8 cellular contexts compared by ENCODE assay signal in the genomic region with DNA sequence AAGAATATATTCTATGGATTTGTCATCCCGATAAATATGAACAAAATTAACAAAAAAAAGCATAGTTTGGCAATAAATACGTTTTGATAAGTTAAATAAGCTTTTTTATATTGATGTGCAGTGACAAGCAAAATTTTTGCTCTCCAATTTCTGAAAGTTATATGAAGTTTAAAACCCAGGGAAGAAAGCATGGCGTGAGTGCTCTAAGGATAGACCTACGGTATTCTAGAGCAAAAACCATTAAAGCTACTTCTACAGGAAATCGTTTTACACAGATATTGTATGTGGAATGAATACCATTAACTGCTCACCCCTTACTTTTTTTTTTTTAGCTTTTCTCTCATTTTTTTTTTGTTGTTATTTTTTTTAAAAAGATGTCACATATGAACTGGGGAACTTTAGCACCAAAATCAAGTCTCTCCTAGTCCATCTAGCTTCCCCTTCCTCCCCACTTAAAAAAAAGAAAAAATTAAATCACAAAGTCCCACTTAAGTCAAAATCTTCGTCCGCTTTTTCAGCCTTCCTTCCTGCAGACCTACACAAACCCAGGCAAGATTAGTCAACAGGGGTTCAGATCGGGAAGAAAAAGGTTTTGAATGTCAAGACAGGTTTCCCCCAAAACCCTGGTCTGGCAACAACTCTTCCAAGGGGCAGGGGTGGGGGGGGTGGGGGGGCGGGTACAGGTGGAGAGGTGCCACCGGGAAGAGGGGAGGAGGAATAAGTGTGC. TPM values are rescaled to one million over a fixed set of nuclear protein-coding genes. Genes with fewer than 3 reads are reported as not detected.
A peak's percentile ranks its signal among the peaks of the same experiment; 100 is the strongest.
DNase-seq lines count a peak whose midpoint lies in the region; FAIRE-seq and TF ChIP-seq lines count a peak whose summit lies in the region.

No MANE protein-coding gene starts in this region.

- peaks cover 34 to 46% (median 43%) of the 10 kb centered on the region in 10 experiments for H3K4me1 ChIP-seq in BLaER1 treated with 17β-estradiol and CSF1 and Interleukin-3, amounts not matched to agents 10 nM and 100 nM
- H3K4me1 ChIP-seq in PC-9 (replicated peaks; ENCODE audit: insufficient read depth) (peaks cover 48% of the 10 kb centered on the region), endothelial cell of umbilical vein (ENCODE audit: control insufficient read depth, extremely low read depth, insufficient read depth, low read length) (peaks cover 39% of the 10 kb centered on the region), neutrophil (ENCODE audit: control insufficient read depth in 1 of 2, insufficient read depth in 1 of 2, low read depth in 1 of 2, low read length in 1 of 2) (peaks cover 40 to 50% of the 10 kb centered on the region in 2 experiments)

- intact Hi-C loops in PC-9 (cut with micrococcal nuclease; ENCODE audit: unreplicated experiment) (loop anchor here (1.0 to 2.0 kb wide), 5 partner anchors 212 to 540 kb away; no protein-coding TSS in a partner anchor), endothelial cell of umbilical vein (cut with micrococcal nuclease) (loop anchor here (1.0 to 2.0 kb wide), 12 partner anchors 28 to 854 kb away; no protein-coding TSS in a partner anchor), head of caudate nucleus (cut with DNase I) (no loop called here)

- H4K20me1 ChIP-seq in BLaER1 treated with 17β-estradiol and CSF1 and Interleukin-3, amounts not matched to agents 10 nM and 100 nM = peaks cover 38 to 73% (median 61%) of the 10 kb centered on the region in 11 experiments
- peaks cover 32% of the 10 kb centered on the region for H4K20me1 ChIP-seq in PC-9 (ENCODE audit: insufficient read depth)
- peaks cover 2% of the 10 kb centered on the region for H4K20me1 ChIP-seq in endothelial cell of umbilical vein (replicated peaks; ENCODE audit: control insufficient read depth, extremely low read depth, insufficient read depth, low read length)

- H3K36me3 ChIP-seq in BLaER1 treated with 17β-estradiol and CSF1 and Interleukin-3, amounts not matched to agents 10 nM and 100 nM = peaks cover 52 to 63% (median 57%) of the 10 kb centered on the region in 11 experiments
- peaks cover 49% of the 10 kb centered on the region for H3K36me3 ChIP-seq in PC-9 (ENCODE audit: low read depth)
- peaks cover 8 to 13% of the 10 kb centered on the region in 2 experiments for H3K36me3 ChIP-seq in endothelial cell of umbilical vein (ENCODE audit: control insufficient read depth in 2 of 2, extremely low read depth in 1 of 2, insufficient read depth in 2 of 2, low read length in 2 of 2)
- peaks cover 57% of the 10 kb centered on the region for H3K36me3 ChIP-seq in neutrophil

- POLR2A ChIA-PET in PC-9 (lab: Charles Lee; ENCODE audit: unreplicated experiment) = interaction anchor here (0.7 kb wide), 1 partner anchor 239 kb away, joined by 3 read pairs; no protein-coding TSS in a partner anchor
- POLR2A ChIA-PET in endothelial cell of umbilical vein (lab: Charles Lee) = interaction anchor here (0.5 to 1.7 kb wide), 7 partner anchors 30 to 540 kb away, joined by 3 to 4 read pairs (median 3); no protein-coding TSS in a partner anchor

- peak overlapping the region; percentile 84 to 100 (median 96) for H3K4me3 ChIP-seq in BLaER1 treated with 17β-estradiol and CSF1 and Interleukin-3, amounts not matched to agents 10 nM and 100 nM
- H3K4me3 ChIP-seq in PC-9 (peak overlapping the region; percentile 95), endothelial cell of umbilical vein (replicated peaks in 1 of 3; ENCODE audit: insufficient read depth in 1 of 3, low read depth in 1 of 3, low read length in 3 of 3) (peak overlapping the region in 2 of 3 experiments; percentile 41 to 96), neutrophil (ENCODE audit: low read depth in 1 of 2, low read length in 1 of 2) (peak overlapping the region; percentile 74 to 99)

- no peak for DNase-seq in PC-9
- peak; percentile 16 for DNase-seq in endothelial cell of umbilical vein (ENCODE audit: low read depth, low spot score)
- DNase-seq in GM20000 (ENCODE audit: low spot score) = no peak
- no peak for DNase-seq in activated effector memory CD4-positive, alpha-beta T cell treated with anti-CD3 and anti-CD28 coated beads, Interleukin-2, amount 50 U/mL, for 16 hours
- DNase-seq in head of caudate nucleus = no peak
- DNase-seq in activated CD8-positive, alpha-beta memory T cell treated with anti-CD3 and anti-CD28 coated beads, Interleukin-2, amount 50 U/mL, for 48 hours = no peak

- peak overlapping the region; percentile 96 to 100 (median 99) for H3K9ac ChIP-seq in BLaER1 treated with 17β-estradiol and CSF1 and Interleukin-3, amounts not matched to agents 10 nM and 100 nM
- H3K9ac ChIP-seq in endothelial cell of umbilical vein (replicated peaks; ENCODE audit: extremely low read depth, insufficient read depth, low read length) = peak overlapping the region; percentile 52

- H3K4me2 ChIP-seq in BLaER1 treated with 17β-estradiol and CSF1 and Interleukin-3, amounts not matched to agents 10 nM and 100 nM = peak overlapping the region; percentile 80 to 93 (median 90)
- H3K4me2 ChIP-seq in PC-9 = peak overlapping the region; percentile 100
- H3K4me2 ChIP-seq in endothelial cell of umbilical vein (ENCODE audit: insufficient read depth, low read length) = peak overlapping the region; percentile 24

- H3K9me3 ChIP-seq in BLaER1 treated with 17β-estradiol and CSF1 and Interleukin-3, amounts not matched to agents 10 nM and 100 nM (replicated peaks in 1 of 11) = peaks cover 7 to 26% (median 14%) of the 10 kb centered on the region in 11 experiments; a peak in 13 of 22 replicates
- H3K9me3 ChIP-seq in PC-9 (ENCODE audit: insufficient read depth, low read depth) = no peaks in the 10 kb centered on the region
- no peaks in the 10 kb centered on the region for H3K9me3 ChIP-seq in endothelial cell of umbilical vein (replicated peaks; ENCODE audit: control insufficient read depth, insufficient read depth, low read length)
- H3K9me3 ChIP-seq in neutrophil = peaks cover 4% of the 10 kb centered on the region

- H3K9me1 ChIP-seq in endothelial cell of umbilical vein (replicated peaks; ENCODE audit: control insufficient read depth, extremely low read depth, insufficient read depth, low read length) = no peaks in the 10 kb centered on the region

- dilution Hi-C loops in endothelial cell of umbilical vein (cut with MboI; ENCODE audit: extremely low pct_ligation_motif_present, low sequenced_read_pairs) = no loop called here

- BruUV-seq in PC-9 (replicated peaks; lab: Mats Ljungman, UMichigan) (no TSS peak), endothelial cell of umbilical vein (replicated peaks; lab: Mats Ljungman, UMichigan) (no TSS peak)

- H2AFZ ChIP-seq in PC-9 (no peak overlapping the region), endothelial cell of umbilical vein (ENCODE audit: low read depth, low read length) (no peak overlapping the region)

- H3K27ac ChIP-seq in BLaER1 treated with 17β-estradiol and CSF1 and Interleukin-3, amounts not matched to agents 10 nM and 100 nM = peak overlapping the region; percentile 96 to 100 (median 99)
- peak overlapping the region; percentile 98 for H3K27ac ChIP-seq in PC-9
- peak overlapping the region; percentile 33 for H3K27ac ChIP-seq in endothelial cell of umbilical vein (ENCODE audit: insufficient read depth, low read depth, low read length)
- H3K27ac ChIP-seq in neutrophil = peak overlapping the region; percentile 100

- no peaks in the 10 kb centered on the region for H3K9me2 ChIP-seq in PC-9 (ENCODE audit: insufficient read depth)

- FAIRE-seq in endothelial cell of umbilical vein (lab: Jason Lieb, UNC) = no peak

- H3K79me2 ChIP-seq in PC-9 (ENCODE audit: low read depth) (peaks cover 61% of the 10 kb centered on the region), endothelial cell of umbilical vein (ENCODE audit: control insufficient read depth, insufficient read depth, low read length) (peaks cover 47% of the 10 kb centered on the region)

- no peaks in the 10 kb centered on the region for H3K27me3 ChIP-seq in BLaER1 treated with 17β-estradiol and CSF1 and Interleukin-3, amounts not matched to agents 10 nM and 100 nM
- H3K27me3 ChIP-seq in PC-9 (ENCODE audit: insufficient read depth, low read depth) = no peaks in the 10 kb centered on the region
- H3K27me3 ChIP-seq in endothelial cell of umbilical vein (ENCODE audit: control insufficient read depth in 2 of 2, insufficient read depth in 2 of 2, low read length in 2 of 2) = no peaks in the 10 kb centered on the region
- H3K27me3 ChIP-seq in neutrophil = peaks cover 9% of the 10 kb centered on the region

- H3F3A ChIP-seq in PC-9 (ENCODE audit: insufficient read depth, low read depth) = peaks cover 76% of the 10 kb centered on the region

- TF ChIP-seq CTCF in PC-9 (conservative IDR thresholded peaks at IDR 0.05) (no peak), endothelial cell of umbilical vein (IDR thresholded peaks at IDR 0.05; ENCODE audit: extremely low read depth in 1 of 2, insufficient read depth in 1 of 2, low read depth in 1 of 2, low read length in 2 of 2) (no peak), neutrophil (IDR thresholded peaks at IDR 0.05) (no peak), GM20000 (IDR thresholded peaks at IDR 0.05; ENCODE audit: extremely low read depth, missing control alignments) (no peak)

- CTCF ChIA-PET in PC-9 (lab: Charles Lee) (interaction anchor here (0.6 to 0.9 kb wide), 6 partner anchors 26 to 314 kb away, joined by 3 to 10 read pairs (median 4); no protein-coding TSS in a partner anchor), endothelial cell of umbilical vein (lab: Charles Lee) (interaction anchor here (0.7 to 9.6 kb wide), 14 partner anchors 9 to 852 kb away, joined by 3 to 122 read pairs (median 4); no protein-coding TSS in a partner anchor)

- TF ChIP-seq POLR2A in endothelial cell of umbilical vein (IDR thresholded peaks at IDR 0.05; ENCODE audit: low read depth, low read length) = no peak

TF ChIP-seq in endothelial cell of umbilical vein, 7 proteins besides CTCF, POLR2A, EP300 and RAD21 (continues in another document):
- TF ChIP-seq EZH2 (IDR thresholded peaks at IDR 0.05; ENCODE audit: borderline replicate concordance, low read depth, low read length, severe bottlenecking) (no peak), GATA2 (IDR thresholded peaks at IDR 0.05; ENCODE audit: insufficient read depth, insufficient read length, low read depth, low read length) (no peak), MYC (IDR thresholded peaks at IDR 0.05; ENCODE audit: low read depth, low read length) (no peak), POLR2AphosphoS5 (IDR thresholded peaks at IDR 0.05; ENCODE audit: insufficient read depth, low read depth, low read length) (no peak), JUN (IDR thresholded peaks at IDR 0.05; ENCODE audit: borderline replicate concordance, insufficient read depth, insufficient read length, low read depth) (no peak)

RNA-seq across cellular contexts. Expression of gene ZFP36L1, which starts 4.4 kb away (rescaled TPM):
- total RNA-seq in PC-9 (2021) (179 and 237 TPM in 2 replicates), endothelial cell of umbilical vein (89.6 and 91.3 TPM in 2 replicates)
- polyA plus RNA-seq in endothelial cell of umbilical vein = 46.0 and 63.3 TPM in 2 replicates
- 50.0 and 63.4 TPM in 2 replicates for polyA plus RNA-seq in endothelial cell of umbilical vein (2011; cell fraction: cytosol; rRNA removed)
- 22.0 and 22.8 TPM in 2 replicates for polyA plus RNA-seq in endothelial cell of umbilical vein (2011; cell fraction: nucleus; rRNA removed)
- 52.4 and 76.4 TPM in 2 replicates for polyA plus RNA-seq in endothelial cell of umbilical vein (2012)
- polyA minus RNA-seq in endothelial cell of umbilical vein = 16.9 and 24.7 TPM in 2 replicates
- 34.5 TPM for polyA minus RNA-seq in endothelial cell of umbilical vein (2011; cell fraction: cytosol; rRNA and poly(A)+ RNA removed)
- polyA minus RNA-seq in endothelial cell of umbilical vein (2011; cell fraction: nucleus; rRNA and poly(A)+ RNA removed) = 15.7 and 25.6 TPM in 2 replicates

Comparison
In these comparisons a context has a peak if more than half of its experiments do, and no peak if none do; other contexts are left out.
1. H3K27ac ChIP-seq: peak in every context shown above with its lines; median percentile 100 in neutrophil; 99 in BLaER1 treated with 17β-estradiol and CSF1 and Interleukin-3, amounts not matched to agents 10 nM and 100 nM; 98 in PC-9; 33 in endothelial cell of umbilical vein.
2. H3K4me2 ChIP-seq: peak in every context shown above with its lines; median percentile 100 in PC-9; 90 in BLaER1 treated with 17β-estradiol and CSF1 and Interleukin-3, amounts not matched to agents 10 nM and 100 nM; 24 in endothelial cell of umbilical vein.